ENCODE assay signal across 1 cellular context in genomic region chr6:73200735-73201134, GRCh38.
TF ChIP-seq lines count a peak whose summit lies in the region.

No MANE protein-coding gene starts in this region.

TF ChIP-seq in H1, 55 proteins besides CTCF, POLR2A, EP300 and RAD21:
- TF ChIP-seq JUND (IDR thresholded peaks at IDR 0.05; ENCODE audit: low read length) (no peak), SP2 (IDR thresholded peaks at IDR 0.05; ENCODE audit: low read length) (no peak), TCF12 (IDR thresholded peaks at IDR 0.05; ENCODE audit: low read depth, low read length) (no peak), ASH2L (IDR thresholded peaks at IDR 0.05; ENCODE audit: low read length) (no peak), CTBP2 (IDR thresholded peaks at IDR 0.05; ENCODE audit: borderline replicate concordance, insufficient read depth, insufficient read length, low read length) (no peak), JUN (IDR thresholded peaks at IDR 0.05; ENCODE audit: low read depth, low read length) (no peak), GTF2F1 (IDR thresholded peaks at IDR 0.05; ENCODE audit: borderline replicate concordance, low read depth, low read length) (no peak), SIRT6 (IDR thresholded peaks at IDR 0.05; ENCODE audit: low read length) (no peak), HDAC2 (IDR thresholded peaks at IDR 0.05; ENCODE audit: borderline replicate concordance in 1 of 2, low read depth in 2 of 2, low read length in 2 of 2) (no peak), EGR1 (IDR thresholded peaks at IDR 0.05; ENCODE audit: borderline replicate concordance, low read depth, low read length) (no peak), ATF3 (IDR thresholded peaks at IDR 0.05; ENCODE audit: insufficient read depth, low read depth, low read length) (no peak), CBX8 (IDR thresholded peaks at IDR 0.05; ENCODE audit: borderline replicate concordance, low read depth, low read length) (no peak), KDM1A (IDR thresholded peaks at IDR 0.05; ENCODE audit: borderline replicate concordance, low read length) (no peak), SIX5 (IDR thresholded peaks at IDR 0.05; ENCODE audit: low read depth, low read length) (no peak), SIN3A (conservative IDR thresholded peaks at IDR 0.05 in 1 of 2, IDR thresholded peaks at IDR 0.05 in 1 of 2; ENCODE audit: low read depth in 1 of 2, low read length in 2 of 2) (no peak), E2F6 (IDR thresholded peaks at IDR 0.05) (no peak), MAX (IDR thresholded peaks at IDR 0.05) (no peak), BACH1 (IDR thresholded peaks at IDR 0.05; ENCODE audit: low read length) (no peak)
